In the genomic region with DNA sequence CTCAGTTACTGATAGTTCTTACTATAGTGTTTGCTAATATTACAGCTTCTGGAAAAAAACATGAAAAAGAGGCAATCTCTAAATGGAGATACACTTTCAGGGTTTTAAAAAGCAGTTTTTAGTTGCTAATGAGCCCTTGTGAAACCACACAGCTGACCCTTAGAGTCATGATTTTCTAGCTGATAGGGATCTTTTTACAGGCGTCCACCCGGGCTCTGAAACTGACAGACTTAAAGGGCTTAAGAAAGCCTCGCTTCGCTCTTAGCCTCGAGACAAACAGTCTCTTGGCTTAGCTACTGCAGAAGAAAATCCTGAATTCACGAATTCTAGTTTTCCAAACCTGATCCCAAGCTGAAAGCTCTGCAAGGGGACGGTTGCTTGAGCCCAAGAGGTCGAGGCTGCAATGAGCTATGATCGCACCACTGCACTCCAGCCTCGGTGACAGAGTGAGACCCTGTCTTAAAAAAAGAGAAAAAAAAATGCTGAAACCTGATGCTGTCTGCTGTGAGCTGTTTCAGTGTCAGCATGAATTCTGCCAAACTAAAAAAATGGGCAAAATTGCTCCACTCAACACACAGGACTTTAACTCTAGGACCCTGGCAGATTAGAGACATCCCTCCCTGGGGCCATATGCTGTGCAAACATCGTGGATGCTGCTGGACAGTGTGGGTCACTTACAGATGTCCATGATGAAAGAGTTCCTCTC, we compare ENCODE assay signal across 1 cellular context.
TF ChIP-seq lines count a peak whose summit lies in the region.

No MANE protein-coding gene starts in this region.

TF ChIP-seq in K562, 482 proteins besides CTCF, POLR2A, EP300 and RAD21 (continued from another document):
- TF ChIP-seq, protein P1, sequence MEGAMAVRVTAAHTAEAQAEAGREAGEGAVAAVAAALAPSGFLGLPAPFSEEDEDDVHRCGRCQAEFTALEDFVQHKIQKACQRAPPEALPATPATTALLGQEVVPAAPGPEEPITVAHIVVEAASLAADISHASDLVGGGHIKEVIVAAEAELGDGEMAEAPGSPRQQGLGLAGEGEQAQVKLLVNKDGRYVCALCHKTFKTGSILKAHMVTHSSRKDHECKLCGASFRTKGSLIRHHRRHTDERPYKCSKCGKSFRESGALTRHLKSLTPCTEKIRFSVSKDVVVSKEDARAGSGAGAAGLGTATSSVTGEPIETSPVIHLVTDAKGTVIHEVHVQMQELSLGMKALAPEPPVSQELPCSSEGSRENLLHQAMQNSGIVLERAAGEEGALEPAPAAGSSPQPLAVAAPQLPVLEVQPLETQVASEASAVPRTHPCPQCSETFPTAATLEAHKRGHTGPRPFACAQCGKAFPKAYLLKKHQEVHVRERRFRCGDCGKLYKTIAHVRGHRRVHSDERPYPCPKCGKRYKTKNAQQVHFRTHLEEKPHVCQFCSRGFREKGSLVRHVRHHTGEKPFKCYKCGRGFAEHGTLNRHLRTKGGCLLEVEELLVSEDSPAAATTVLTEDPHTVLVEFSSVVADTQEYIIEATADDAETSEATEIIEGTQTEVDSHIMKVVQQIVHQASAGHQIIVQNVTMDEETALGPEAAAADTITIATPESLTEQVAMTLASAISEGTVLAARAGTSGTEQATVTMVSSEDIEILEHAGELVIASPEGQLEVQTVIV (CRISPR knock-in tag; IDR thresholded peaks at IDR 0.05; ENCODE audit: borderline replicate concordance) = no peak
- TF ChIP-seq ZNF699 (CRISPR knock-in tag; IDR thresholded peaks at IDR 0.05; ENCODE audit: insufficient replicate concordance) (no peak), FOXP1 (CRISPR knock-in tag; IDR thresholded peaks at IDR 0.05) (no peak), SIN3A (IDR thresholded peaks at IDR 0.05; ENCODE audit: borderline replicate concordance in 2 of 2, control insufficient read depth in 1 of 2, low read depth in 2 of 2, low read length in 2 of 2) (no peak), EWSR1 (IDR thresholded peaks at IDR 0.05; ENCODE audit: borderline replicate concordance, low read depth, partially characterized antibody) (no peak), NCOR1 (IDR thresholded peaks at IDR 0.05) (no peak), ARID2 (IDR thresholded peaks at IDR 0.05) (no peak), ZNF644 (tag; IDR thresholded peaks at IDR 0.05; ENCODE audit: low read depth) (no peak), TCF7 (IDR thresholded peaks at IDR 0.05; ENCODE audit: borderline replicate concordance) (no peak), ZNF165 (CRISPR knock-in tag; IDR thresholded peaks at IDR 0.05; ENCODE audit: borderline replicate concordance) (no peak), JUND (IDR thresholded peaks at IDR 0.05; ENCODE audit: borderline replicate concordance, low read depth, low read length) (no peak), JUND (tag; IDR thresholded peaks at IDR 0.05; ENCODE audit: borderline replicate concordance, low read depth, low read length) (no peak), LEF1 (IDR thresholded peaks at IDR 0.05) (no peak)
- TF ChIP-seq, protein P2, sequence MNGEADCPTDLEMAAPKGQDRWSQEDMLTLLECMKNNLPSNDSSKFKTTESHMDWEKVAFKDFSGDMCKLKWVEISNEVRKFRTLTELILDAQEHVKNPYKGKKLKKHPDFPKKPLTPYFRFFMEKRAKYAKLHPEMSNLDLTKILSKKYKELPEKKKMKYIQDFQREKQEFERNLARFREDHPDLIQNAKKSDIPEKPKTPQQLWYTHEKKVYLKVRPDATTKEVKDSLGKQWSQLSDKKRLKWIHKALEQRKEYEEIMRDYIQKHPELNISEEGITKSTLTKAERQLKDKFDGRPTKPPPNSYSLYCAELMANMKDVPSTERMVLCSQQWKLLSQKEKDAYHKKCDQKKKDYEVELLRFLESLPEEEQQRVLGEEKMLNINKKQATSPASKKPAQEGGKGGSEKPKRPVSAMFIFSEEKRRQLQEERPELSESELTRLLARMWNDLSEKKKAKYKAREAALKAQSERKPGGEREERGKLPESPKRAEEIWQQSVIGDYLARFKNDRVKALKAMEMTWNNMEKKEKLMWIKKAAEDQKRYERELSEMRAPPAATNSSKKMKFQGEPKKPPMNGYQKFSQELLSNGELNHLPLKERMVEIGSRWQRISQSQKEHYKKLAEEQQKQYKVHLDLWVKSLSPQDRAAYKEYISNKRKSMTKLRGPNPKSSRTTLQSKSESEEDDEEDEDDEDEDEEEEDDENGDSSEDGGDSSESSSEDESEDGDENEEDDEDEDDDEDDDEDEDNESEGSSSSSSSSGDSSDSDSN (IDR thresholded peaks at IDR 0.05; ENCODE audit: borderline replicate concordance in 1 of 2, low read depth in 2 of 2, low read length in 2 of 2) = no peak
- TF ChIP-seq, protein P3, sequence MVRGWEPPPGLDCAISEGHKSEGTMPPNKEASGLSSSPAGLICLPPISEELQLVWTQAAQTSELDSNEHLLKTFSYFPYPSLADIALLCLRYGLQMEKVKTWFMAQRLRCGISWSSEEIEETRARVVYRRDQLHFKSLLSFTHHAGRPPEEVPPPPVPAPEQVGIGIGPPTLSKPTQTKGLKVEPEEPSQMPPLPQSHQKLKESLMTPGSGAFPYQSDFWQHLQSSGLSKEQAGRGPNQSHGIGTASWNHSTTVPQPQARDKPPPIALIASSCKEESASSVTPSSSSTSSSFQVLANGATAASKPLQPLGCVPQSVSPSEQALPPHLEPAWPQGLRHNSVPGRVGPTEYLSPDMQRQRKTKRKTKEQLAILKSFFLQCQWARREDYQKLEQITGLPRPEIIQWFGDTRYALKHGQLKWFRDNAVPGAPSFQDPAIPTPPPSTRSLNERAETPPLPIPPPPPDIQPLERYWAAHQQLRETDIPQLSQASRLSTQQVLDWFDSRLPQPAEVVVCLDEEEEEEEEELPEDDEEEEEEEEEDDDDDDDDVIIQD (CRISPR knock-in tag; IDR thresholded peaks at IDR 0.05) = no peak
- TF ChIP-seq, protein P4, sequence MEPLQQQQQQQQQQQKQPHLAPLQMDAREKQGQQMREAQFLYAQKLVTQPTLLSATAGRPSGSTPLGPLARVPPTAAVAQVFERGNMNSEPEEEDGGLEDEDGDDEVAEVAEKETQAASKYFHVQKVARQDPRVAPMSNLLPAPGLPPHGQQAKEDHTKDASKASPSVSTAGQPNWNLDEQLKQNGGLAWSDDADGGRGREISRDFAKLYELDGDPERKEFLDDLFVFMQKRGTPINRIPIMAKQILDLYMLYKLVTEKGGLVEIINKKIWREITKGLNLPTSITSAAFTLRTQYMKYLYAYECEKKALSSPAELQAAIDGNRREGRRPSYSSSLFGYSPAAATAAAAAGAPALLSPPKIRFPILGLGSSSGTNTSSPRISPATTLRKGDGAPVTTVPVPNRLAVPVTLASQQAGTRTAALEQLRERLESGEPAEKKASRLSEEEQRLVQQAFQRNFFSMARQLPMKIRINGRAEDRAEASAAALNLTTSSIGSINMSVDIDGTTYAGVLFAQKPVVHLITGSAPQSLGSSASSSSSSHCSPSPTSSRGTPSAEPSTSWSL (CRISPR knock-in tag; IDR thresholded peaks at IDR 0.05; ENCODE audit: borderline replicate concordance) = no peak
